In genomic region chr1:40630488-40631223, GRCh38 we compare ENCODE assay signal across 8 cellular contexts. TPM values are rescaled to one million over a fixed set of nuclear protein-coding genes. Genes with fewer than 3 reads are reported as not detected.
A peak's percentile ranks its signal among the peaks of the same experiment; 100 is the strongest.
DNase-seq lines count a peak whose midpoint lies in the region; ATAC-seq and TF ChIP-seq lines count a peak whose summit lies in the region.

No MANE protein-coding gene starts in this region.

- no peaks in the 10 kb centered on the region for H3K27me3 ChIP-seq in CD8-positive, alpha-beta T cell (ENCODE audit: insufficient read depth, low read length)
- H3K27me3 ChIP-seq in HAP-1 (ENCODE audit: low read depth) = no peaks in the 10 kb centered on the region
- H3K27me3 ChIP-seq in suprapubic skin = no peaks in the 10 kb centered on the region

- no peak for TF ChIP-seq POLR2A in suprapubic skin (IDR thresholded peaks at IDR 0.05)

- intact Hi-C loops in CD8-positive, alpha-beta T cell (cut with DNase I, micrococcal nuclease) = no loop called here
- intact Hi-C loops in Right ventricle myocardium superior (cut with DNase I) = no loop called here

- no peaks in the 10 kb centered on the region for H3K9me3 ChIP-seq in CD8-positive, alpha-beta T cell (ENCODE audit: low read length)
- H3K9me3 ChIP-seq in HAP-1 (no peaks in the 10 kb centered on the region), suprapubic skin (no peaks in the 10 kb centered on the region)

- peaks cover 17% of the 10 kb centered on the region for H3K4me1 ChIP-seq in CD8-positive, alpha-beta T cell (ENCODE audit: insufficient read depth, low read length)
- H3K4me1 ChIP-seq in HAP-1 (no peaks in the 10 kb centered on the region), suprapubic skin (no peaks in the 10 kb centered on the region)

- no peak overlapping the region for H3K4me3 Mint-ChIP-seq in CD8-positive, alpha-beta T cell
- no peak overlapping the region for H3K4me3 Mint-ChIP-seq in WTC11
- no peak overlapping the region for H3K4me3 Mint-ChIP-seq in stimulated activated effector memory CD8-positive, alpha-beta T cell treated with anti-CD3 and anti-CD28 coated beads, Interleukin-12 subunit alpha, Interleukin-12 subunit beta, amount 100 ng/mL, for 72 hours

- DNase-seq in CD8-positive, alpha-beta T cell = peak in 2 of 7 experiments; percentile 20 to 37
- DNase-seq in HAP-1 (ENCODE audit: low spot score in 2 of 2) (peak; percentile 7 to 71), WTC11 (ENCODE audit: low spot score) (peak; percentile 81), Right ventricle myocardium superior (no peak), suprapubic skin (ENCODE audit: low spot score in 2 of 2) (no peak)
- no peak for DNase-seq in stimulated activated effector memory CD8-positive, alpha-beta T cell treated with anti-CD3 and anti-CD28 coated beads, Interleukin-12 subunit alpha, Interleukin-12 subunit beta, amount 100 ng/mL, for 72 hours (ENCODE audit: low spot score in 2 of 2)

- peaks cover 30% of the 10 kb centered on the region for H3K4me1 Mint-ChIP-seq in CD8-positive, alpha-beta T cell (ENCODE audit: low read depth)
- no peaks in the 10 kb centered on the region for H3K4me1 Mint-ChIP-seq in WTC11
- H3K4me1 Mint-ChIP-seq in stimulated activated effector memory CD8-positive, alpha-beta T cell treated with anti-CD3 and anti-CD28 coated beads, Interleukin-12 subunit alpha, Interleukin-12 subunit beta, amount 100 ng/mL, for 72 hours = peaks cover 45% of the 10 kb centered on the region

- no peak for TF ChIP-seq EP300 in suprapubic skin (IDR thresholded peaks at IDR 0.05)

- POLR2A ChIA-PET in CD8-positive, alpha-beta T cell (lab: Charles Lee) = interaction anchor here (1.0 kb wide), 1 partner anchor 29 kb away, joined by 3 read pairs; no protein-coding TSS in a partner anchor
- POLR2A ChIA-PET in WTC11 (lab: Charles Lee) = interaction anchor here (0.7 kb wide), 1 partner anchor 121 kb away, joined by 3 read pairs; no protein-coding TSS in a partner anchor

- no peaks in the 10 kb centered on the region for H3K9me3 Mint-ChIP-seq in CD8-positive, alpha-beta T cell
- H3K9me3 Mint-ChIP-seq in WTC11 = no peaks in the 10 kb centered on the region
- H3K9me3 Mint-ChIP-seq in stimulated activated effector memory CD8-positive, alpha-beta T cell treated with anti-CD3 and anti-CD28 coated beads, Interleukin-12 subunit alpha, Interleukin-12 subunit beta, amount 100 ng/mL, for 72 hours = no peaks in the 10 kb centered on the region

- CTCF ChIA-PET in CD8-positive, alpha-beta T cell (lab: Charles Lee) = interaction anchor here (0.8 to 1.4 kb wide), 3 partner anchors 39 to 220 kb away, joined by 3 to 5 read pairs (median 3); no protein-coding TSS in a partner anchor
- CTCF ChIA-PET in WTC11 (lab: Charles Lee) = interaction anchor here (0.6 to 3.3 kb wide), 27 partner anchors 11 to 193 kb away, joined by 3 to 33 read pairs (median 4); partner anchors contain the start of genes NFYC, RIMS3 and ZNF684

- no peaks in the 10 kb centered on the region for H3K36me3 Mint-ChIP-seq in CD8-positive, alpha-beta T cell
- no peaks in the 10 kb centered on the region for H3K36me3 Mint-ChIP-seq in WTC11
- H3K36me3 Mint-ChIP-seq in stimulated activated effector memory CD8-positive, alpha-beta T cell treated with anti-CD3 and anti-CD28 coated beads, Interleukin-12 subunit alpha, Interleukin-12 subunit beta, amount 100 ng/mL, for 72 hours = no peaks in the 10 kb centered on the region

- H3K36me3 ChIP-seq in CD8-positive, alpha-beta T cell (ENCODE audit: insufficient read depth, low read length) = no peaks in the 10 kb centered on the region
- H3K36me3 ChIP-seq in HAP-1 (replicated peaks) (no peaks in the 10 kb centered on the region), suprapubic skin (no peaks in the 10 kb centered on the region)

- H3K27me3 Mint-ChIP-seq in CD8-positive, alpha-beta T cell (ENCODE audit: low read depth) = no peaks in the 10 kb centered on the region
- no peaks in the 10 kb centered on the region for H3K27me3 Mint-ChIP-seq in WTC11 (ENCODE audit: low read depth)

- 65% methylated on average over 7 of the region's 7 CpGs for WGBS in suprapubic skin

- H3K27ac Mint-ChIP-seq in CD8-positive, alpha-beta T cell = peak overlapping the region; percentile 4
- no peak overlapping the region for H3K27ac Mint-ChIP-seq in WTC11
- peak overlapping the region; percentile 66 for H3K27ac Mint-ChIP-seq in stimulated activated effector memory CD8-positive, alpha-beta T cell treated with anti-CD3 and anti-CD28 coated beads, Interleukin-12 subunit alpha, Interleukin-12 subunit beta, amount 100 ng/mL, for 72 hours

- no peak for TF ChIP-seq CTCF in CD8-positive, alpha-beta T cell (IDR thresholded peaks at IDR 0.05)
- peak; percentile 66 for TF ChIP-seq CTCF in WTC11 (IDR thresholded peaks at IDR 0.05)
- peak in 1 of 2 donors; percentile 4 for TF ChIP-seq CTCF in suprapubic skin (IDR thresholded peaks at IDR 0.05)

- H3K4me3 ChIP-seq in CD8-positive, alpha-beta T cell (ENCODE audit: low read depth, low read length) = no peak overlapping the region
- H3K4me3 ChIP-seq in HAP-1 = no peak overlapping the region
- no peak overlapping the region for H3K4me3 ChIP-seq in suprapubic skin

- ATAC-seq in CD8-positive, alpha-beta T cell = no peak
- ATAC-seq in WTC11 (peak; percentile 97), Right ventricle myocardium superior (ENCODE audit: poor library complexity) (peak; percentile 55), GM21737 (IDR thresholded peaks at IDR 0.05; ENCODE audit: unreplicated experiment) (no peak), GM18498 (IDR thresholded peaks at IDR 0.05; ENCODE audit: unreplicated experiment) (no peak)
- no peak for ATAC-seq in stimulated activated effector memory CD8-positive, alpha-beta T cell treated with anti-CD3 and anti-CD28 coated beads, Interleukin-12 subunit alpha, Interleukin-12 subunit beta, amount 100 ng/mL, for 72 hours

- H3K27ac ChIP-seq in CD8-positive, alpha-beta T cell (ENCODE audit: low read depth, low read length) = no peak overlapping the region
- H3K27ac ChIP-seq in suprapubic skin = no peak overlapping the region

- in situ Hi-C loops in HAP-1 (cut with MboI; ENCODE audit: low sequenced_read_pairs) = no loop called here

TF ChIP-seq in WTC11, 78 proteins besides CTCF, POLR2A, EP300 and RAD21:
- TF ChIP-seq OVOL2 (CRISPR knock-in tag; IDR thresholded peaks at IDR 0.05; ENCODE audit: borderline replicate concordance) = no peak

RNA-seq across cellular contexts. Expression of gene RIMS3, which starts 34.8 kb away (rescaled TPM):
- total RNA-seq in CD8-positive, alpha-beta T cell = under 1 TPM; 0.64 to 0.68 TPM
- total RNA-seq in WTC11 (2021) (19.8 to 19.9 TPM (median 19.8 TPM) in 3 replicates), Right ventricle myocardium superior (0.81 TPM), suprapubic skin (1 to 10 TPM; 2.8 to 8.2 (median 4.8) TPM)

Comparison
In these comparisons a context has a peak if more than half of its experiments do, and no peak if none do; other contexts are left out.
1. ATAC-seq: peak in WTC11 (single experiment) and Right ventricle myocardium superior (single experiment); none in CD8-positive, alpha-beta T cell (single experiment), stimulated activated effector memory CD8-positive, alpha-beta T cell treated with anti-CD3 and anti-CD28 coated beads, Interleukin-12 subunit alpha, Interleukin-12 subunit beta, amount 100 ng/mL, for 72 hours (single experiment), GM21737 (single experiment) and GM18498 (single experiment).
2. DNase-seq: peak in HAP-1 (2 of 2) and WTC11 (single experiment); none in Right ventricle myocardium superior (single experiment), stimulated activated effector memory CD8-positive, alpha-beta T cell treated with anti-CD3 and anti-CD28 coated beads, Interleukin-12 subunit alpha, Interleukin-12 subunit beta, amount 100 ng/mL, for 72 hours (0 of 2) and suprapubic skin (0 of 2).